ENCODE assay signal across 23 cellular contexts in the genomic region with DNA sequence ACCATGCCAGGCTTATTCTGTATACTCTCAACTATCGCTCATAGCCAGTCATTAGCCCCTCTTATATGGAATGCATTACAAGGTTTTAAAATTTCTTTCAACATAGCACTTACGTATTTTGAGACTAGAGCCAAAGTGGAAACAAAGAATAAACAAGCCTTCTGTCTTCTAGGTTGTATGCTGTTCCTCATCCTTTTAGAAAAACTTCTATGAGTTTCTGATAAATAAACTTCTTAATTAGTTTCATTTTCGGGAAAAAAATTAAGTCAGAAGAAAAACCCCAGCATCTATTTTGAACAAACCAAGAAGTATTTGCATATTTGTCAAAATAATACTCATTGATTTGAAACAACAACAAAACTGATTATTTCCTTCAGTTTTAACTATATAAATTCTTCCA.
"Had no signal": no experiment of that assay in that cellular context is flagged by ENCODE, and none has a peak within 500 bp of the region (broad histone marks: within the 10 kb centered on the region; RNA-seq: fewer than 3 reads in every experiment).

No MANE protein-coding gene starts in this region.

- H3K27ac ChIP-seq: gastroesophageal sphincter, hepatocyte, left ventricle myocardium inferior, tibial nerve had no signal

- H3K36me3 ChIP-seq: gastroesophageal sphincter, left ventricle myocardium inferior, tibial nerve had no signal

- H2AFZ ChIP-seq: hepatocyte had no signal

- DNase-seq: activated CD4-positive, alpha-beta memory T cell treated with anti-CD3 and anti-CD28 coated beads, Interleukin-2, amount 10 ng/mL, durations not matched to agents 7 days and 5 days; activated CD4-positive, alpha-beta T cell treated with anti-CD3 and anti-CD28 coated beads, Interleukin-2, amount 10 ng/mL, durations not matched to agents 7 days and 5 days; activated CD4-positive, CD25-positive, alpha-beta regulatory T cell treated with anti-CD3 and anti-CD28 coated beads, Interleukin-2, amount 50 U/mL, for 72 hours; activated CD8-positive, alpha-beta memory T cell treated with anti-CD3 and anti-CD28 coated beads, Interleukin-2, amount 50 U/mL, for 48 hours; activated gamma-delta T cell treated with Interleukin-2 at 50 U/mL for 16 hours; activated naive CD4-positive, alpha-beta T cell treated with anti-CD3 and anti-CD28 coated beads, Interleukin-2, amount 50 U/mL, for 16 hours; activated T-cell treated with anti-CD3 and anti-CD28 coated beads, Interleukin-2, amount 50 U/mL, for 24 hours; amygdala; caudate nucleus; cortex of kidney; effector memory CD8-positive, alpha-beta T cell; erythroblast; islet precursor cell; left ventricle myocardium inferior; mesendoderm; right cardiac atrium; stimulated activated CD4-positive, alpha-beta T cell treated with anti-CD3 and anti-CD28 coated beads, Interleukin-15, amount 100 ng/mL, for 24 hours; stimulated activated CD4-positive, alpha-beta T cell treated with anti-CD3 and anti-CD28 coated beads, Interleukin-2, amount 100 ng/mL, for 24 hours; stimulated activated naive CD4-positive, alpha-beta T cell treated with Interleukin-2 at 50 U/mL for 16 hours had no signal

- H3K4me3 ChIP-seq: gastroesophageal sphincter, hepatocyte, left ventricle myocardium inferior, lung, tibial nerve had no signal

- H3K9me3 ChIP-seq: gastroesophageal sphincter, left ventricle myocardium inferior, tibial nerve had no signal

- H3K27me3 ChIP-seq: gastroesophageal sphincter, hepatocyte, tibial nerve had no signal

- H3K4me1 ChIP-seq: gastroesophageal sphincter, left ventricle myocardium inferior, tibial nerve had no signal

- H3K79me2 ChIP-seq: hepatocyte had no signal

- H3K4me2 ChIP-seq: hepatocyte had no signal
